ENCODE assay signal across 12 cellular contexts in genomic region chr7:4700577-4701235, GRCh38. TPM values are rescaled to one million over a fixed set of nuclear protein-coding genes. Genes with fewer than 3 reads are reported as not detected.
DNase-seq lines count a peak whose midpoint lies in the region; ATAC-seq, FAIRE-seq and TF ChIP-seq lines count a peak whose summit lies in the region.
"Had no signal": no experiment of that assay in that cellular context is flagged by ENCODE, and none has a peak within 500 bp of the region (broad histone marks: within the 10 kb centered on the region; RNA-seq: fewer than 3 reads in every experiment).

No MANE protein-coding gene starts in this region.

- H3K4ac ChIP-seq in mesenchymal stem cell (ENCODE audit: low read depth in 1 of 2, low read length in 2 of 2), result no peak overlapping the region

- no peak for TF ChIP-seq CTCF in bronchial epithelial cell (IDR thresholded peaks at IDR 0.05; ENCODE audit: insufficient read depth, low read length, severe bottlenecking)

- H3K23ac ChIP-seq in mesenchymal stem cell (ENCODE audit: low read length in 2 of 2), result no peak overlapping the region

- H4K8ac ChIP-seq in mesenchymal stem cell (ENCODE audit: low read length), result no peak overlapping the region

- H3K4me1 ChIP-seq in mesenchymal stem cell (ENCODE audit: control insufficient read depth, insufficient read depth, low read depth, low read length), result peaks cover 33% of the 10 kb centered on the region

- H2BK120ac ChIP-seq in mesenchymal stem cell (ENCODE audit: low read depth, low read length), result no peak overlapping the region

- peak overlapping the region; percentile 12 for H3K27ac ChIP-seq in mesenchymal stem cell (ENCODE audit: low read length, poor library complexity, severe bottlenecking)
- H3K27ac ChIP-seq: HL-60 had no signal

- H3K14ac ChIP-seq in mesenchymal stem cell (ENCODE audit: low read length in 2 of 2), result no peak overlapping the region

- DNase-seq in stimulated activated CD4-positive, alpha-beta T cell treated with anti-CD3 and anti-CD28 coated beads, Interleukin-15, amount 100 ng/mL, for 24 hours, result peak; percentile 16
- no peak for DNase-seq in stimulated activated CD4-positive, alpha-beta T cell treated with anti-CD3 and anti-CD28 coated beads, Interleukin-2, amount 100 ng/mL, for 24 hours
- peak; percentile 83 for DNase-seq in bronchial epithelial cell (ENCODE audit: low read depth)
- DNase-seq in mesenchymal stem cell, result peak; percentile 99
- no peak for DNase-seq in HK-2 (ENCODE audit: unreplicated experiment)
- DNase-seq in stimulated activated CD4-positive, alpha-beta T cell treated with anti-CD3 and anti-CD28 coated beads, Interleukin-4, amount 100 ng/mL, for 1 hour, result no peak
- DNase-seq: DND-41; NK-92 treated with Interleukin-12 subunit alpha and Interleukin-12 subunit beta, amount 100 ng/mL, for 24 hours had no signal

- no peak overlapping the region for H4K91ac ChIP-seq in mesenchymal stem cell (ENCODE audit: low read length)

- H3K4me3 ChIP-seq in bronchial epithelial cell (ENCODE audit: low read depth, low read length) (no peak overlapping the region), mesenchymal stem cell (ENCODE audit: insufficient read depth in 1 of 2, low read depth in 1 of 2, low read length in 2 of 2) (no peak overlapping the region)

- H3K4me2 ChIP-seq in mesenchymal stem cell (ENCODE audit: low read length, poor library complexity, severe bottlenecking), result peak overlapping the region; percentile 10

- no peak overlapping the region for H2AK5ac ChIP-seq in mesenchymal stem cell (ENCODE audit: low read length, severe bottlenecking)

- H2AFZ ChIP-seq in mesenchymal stem cell (ENCODE audit: low read depth, low read length), result no peak overlapping the region

- peaks cover 10% of the 10 kb centered on the region for H3K79me1 ChIP-seq in mesenchymal stem cell (replicated peaks; ENCODE audit: low read length, poor library complexity, severe bottlenecking)

- H3K18ac ChIP-seq in mesenchymal stem cell (ENCODE audit: low read depth in 1 of 2, low read length in 2 of 2), result peak overlapping the region in 1 of 2 experiments; percentile 75

- H2BK15ac ChIP-seq in mesenchymal stem cell (ENCODE audit: low read depth, poor library complexity, severe bottlenecking), result no peak overlapping the region

- H3K27me3 ChIP-seq in bronchial epithelial cell (ENCODE audit: control insufficient read depth, insufficient read depth, low read length) (no peaks in the 10 kb centered on the region), mesenchymal stem cell (ENCODE audit: control insufficient read depth in 1 of 2, insufficient read depth in 1 of 2, low read length in 2 of 2) (no peaks in the 10 kb centered on the region)

- H3K36me3 ChIP-seq in bronchial epithelial cell (ENCODE audit: control insufficient read depth, insufficient read depth, low read length) (no peaks in the 10 kb centered on the region), mesenchymal stem cell (ENCODE audit: control insufficient read depth in 1 of 2, insufficient read depth in 2 of 2, low read depth in 1 of 2, low read length in 2 of 2) (peaks cover 0 to 24% of the 10 kb centered on the region in 2 experiments)

- H3K9ac ChIP-seq in mesenchymal stem cell (ENCODE audit: low read length), result peak overlapping the region; percentile 45

- WGBS in mesenchymal stem cell, result 38% methylated on average over 13 of the region's 14 CpGs

- ATAC-seq in HG03469 (IDR thresholded peaks at IDR 0.05; ENCODE audit: unreplicated experiment) (no peak), GM21576 (IDR thresholded peaks at IDR 0.05; ENCODE audit: unreplicated experiment) (no peak)

- H3K9me3 ChIP-seq in mesenchymal stem cell (ENCODE audit: control insufficient read depth, low read length), result no peaks in the 10 kb centered on the region

- H2BK5ac ChIP-seq in mesenchymal stem cell (ENCODE audit: low read depth, low read length, poor library complexity, severe bottlenecking), result no peak overlapping the region

- no peak overlapping the region for H2BK12ac ChIP-seq in mesenchymal stem cell (ENCODE audit: low read length in 2 of 2)

- no peak for FAIRE-seq in bronchial epithelial cell (lab: Jason Lieb, UNC)
- FAIRE-seq: GM19239 had no signal

RNA-seq across cellular contexts. Expression of gene FOXK1, which starts 18.6 kb away (rescaled TPM):
- total RNA-seq in bronchial epithelial cell, result 13.7 and 17.6 TPM in 2 replicates
- 12.9 TPM for polyA plus RNA-seq in mesenchymal stem cell (2013, experiment 1 of 2)
- 12.3 TPM for polyA plus RNA-seq in mesenchymal stem cell (2013, experiment 2 of 2)

Comparison
In these comparisons a context has a peak if more than half of its experiments do, and no peak if none do; other contexts are left out.
1. DNase-seq: peak in stimulated activated CD4-positive, alpha-beta T cell treated with anti-CD3 and anti-CD28 coated beads, Interleukin-15, amount 100 ng/mL, for 24 hours (single experiment), bronchial epithelial cell (single experiment) and mesenchymal stem cell (single experiment); none in stimulated activated CD4-positive, alpha-beta T cell treated with anti-CD3 and anti-CD28 coated beads, Interleukin-2, amount 100 ng/mL, for 24 hours (0 of 2), HK-2 (single experiment) and stimulated activated CD4-positive, alpha-beta T cell treated with anti-CD3 and anti-CD28 coated beads, Interleukin-4, amount 100 ng/mL, for 1 hour (single experiment).